In the genomic region with DNA sequence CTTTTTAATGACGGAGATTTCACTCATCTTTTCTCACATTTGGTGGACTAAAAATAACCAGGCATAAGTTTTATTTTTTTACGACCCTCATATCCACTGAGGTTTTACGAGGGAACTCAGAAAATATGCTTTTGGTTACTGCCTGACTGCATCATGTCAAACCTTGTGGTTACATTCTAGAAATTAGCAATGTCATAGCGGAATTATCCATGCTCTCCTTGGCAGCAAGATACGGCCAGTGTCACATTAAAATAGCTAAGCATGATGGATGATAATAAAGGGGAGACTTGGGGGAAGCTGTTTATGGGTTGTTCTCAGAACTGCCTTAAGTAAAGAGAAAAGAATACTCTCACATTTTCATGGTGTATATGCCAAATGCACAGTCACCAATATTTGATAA, we compare ENCODE assay signal across 22 cellular contexts.
"Had no signal": no experiment of that assay in that cellular context is flagged by ENCODE, and none has a peak within 500 bp of the region (broad histone marks: within the 10 kb centered on the region; RNA-seq: fewer than 3 reads in every experiment).

No MANE protein-coding gene starts in this region.

- H3K36me3 ChIP-seq: adrenal gland, WERI-Rb-1 had no signal

- H3K9me3 Mint-ChIP-seq: activated T-cell treated with anti-CD3 and anti-CD28 coated beads, Interleukin-2, amount 50 U/mL, for 72 hours; activated T-helper 2 cell treated with anti-CD3 and anti-CD28 coated beads, Interferon-gamma antibody, Interleukin-2, Interleukin-4, amounts not matched to agents 10 μg/mL and 5 μg/mL and 100 μg/mL, durations not matched to agents 14 hours and 24 hours and 36 hours; T-helper 1 cell treated with Interleukin-12 subunit alpha and Interleukin-12 subunit beta and Interleukin-4 antibody, amounts not matched to agents 30 μg/mL and 1 μg/mL, for 36 hours had no signal

- DNase-seq: activated CD4-positive, alpha-beta T cell treated with anti-CD3 and anti-CD28 coated beads for 36 hours; activated CD8-positive, alpha-beta memory T cell treated with anti-CD3 and anti-CD28 coated beads, Interleukin-2, amount 50 U/mL, for 4 hours; activated CD8-positive, alpha-beta T cell treated with anti-CD3 and anti-CD28 coated beads for 36 hours; activated naive CD4-positive, alpha-beta T cell treated with anti-CD3 and anti-CD28 coated beads, Interleukin-2, amount 50 U/mL, for 16 hours; activated naive CD8-positive, alpha-beta T cell treated with anti-CD3 and anti-CD28 coated beads, Interleukin-2, amount 10 ng/mL, durations not matched to agents 7 days and 5 days; activated T-cell treated with anti-CD3 and anti-CD28 coated beads, Interleukin-2, amount 50 U/mL, for 72 hours; adrenal gland; anterior cingulate cortex; cerebellar nuclear complex; KG1; NCI-H1048; NCI-H146; NCI-H2029; NCI-H345; NCI-H510A; NCI-H526 treated with DMSO at 0.1 percent for 48 hours; PC-3; SIG-M5; WERI-Rb-1 had no signal

- H3K36me3 Mint-ChIP-seq: activated naive CD8-positive, alpha-beta T cell treated with anti-CD3 and anti-CD28 coated beads, Interleukin-2, amount 10 ng/mL, durations not matched to agents 7 days and 5 days; IgD-negative memory B cell had no signal

- H3K4me3 ChIP-seq: adrenal gland had no signal

- H3K4me1 ChIP-seq: adrenal gland had no signal

- ATAC-seq: activated CD4-positive, alpha-beta T cell treated with anti-CD3 and anti-CD28 coated beads for 36 hours; activated CD8-positive, alpha-beta T cell treated with anti-CD3 and anti-CD28 coated beads for 36 hours; activated T-cell treated with anti-CD3 and anti-CD28 coated beads, Interleukin-2, amount 50 U/mL, for 72 hours; PC-3 had no signal

- H3K27ac Mint-ChIP-seq: activated CD4-positive, alpha-beta T cell treated with anti-CD3 and anti-CD28 coated beads for 36 hours; activated CD8-positive, alpha-beta T cell treated with anti-CD3 and anti-CD28 coated beads for 36 hours; activated naive CD8-positive, alpha-beta T cell treated with anti-CD3 and anti-CD28 coated beads, Interleukin-2, amount 10 ng/mL, durations not matched to agents 7 days and 5 days; activated T-cell treated with anti-CD3 and anti-CD28 coated beads, Interleukin-2, amount 50 U/mL, for 72 hours; activated T-helper 2 cell treated with anti-CD3 and anti-CD28 coated beads, Interferon-gamma antibody, Interleukin-2, Interleukin-4, amounts not matched to agents 10 μg/mL and 5 μg/mL and 100 μg/mL, durations not matched to agents 14 hours and 24 hours and 36 hours; IgD-negative memory B cell; T-helper 1 cell treated with Interleukin-12 subunit alpha and Interleukin-12 subunit beta and Interleukin-4 antibody, amounts not matched to agents 30 μg/mL and 1 μg/mL, for 36 hours had no signal

- H3K9me3 ChIP-seq: adrenal gland had no signal

- H3K27ac ChIP-seq: adrenal gland, WERI-Rb-1 had no signal

- H3K27me3 ChIP-seq: adrenal gland had no signal

- H3K27me3 Mint-ChIP-seq: activated CD4-positive, alpha-beta T cell treated with anti-CD3 and anti-CD28 coated beads for 36 hours; activated CD8-positive, alpha-beta T cell treated with anti-CD3 and anti-CD28 coated beads for 36 hours; activated naive CD8-positive, alpha-beta T cell treated with anti-CD3 and anti-CD28 coated beads, Interleukin-2, amount 10 ng/mL, durations not matched to agents 7 days and 5 days; IgD-negative memory B cell had no signal

- H3K4me1 Mint-ChIP-seq: activated CD4-positive, alpha-beta T cell treated with anti-CD3 and anti-CD28 coated beads for 36 hours; activated naive CD8-positive, alpha-beta T cell treated with anti-CD3 and anti-CD28 coated beads, Interleukin-2, amount 10 ng/mL, durations not matched to agents 7 days and 5 days; IgD-negative memory B cell had no signal

- H3K4me3 Mint-ChIP-seq: activated CD4-positive, alpha-beta T cell treated with anti-CD3 and anti-CD28 coated beads for 36 hours; activated CD8-positive, alpha-beta T cell treated with anti-CD3 and anti-CD28 coated beads for 36 hours; activated naive CD8-positive, alpha-beta T cell treated with anti-CD3 and anti-CD28 coated beads, Interleukin-2, amount 10 ng/mL, durations not matched to agents 7 days and 5 days; activated T-cell treated with anti-CD3 and anti-CD28 coated beads, Interleukin-2, amount 50 U/mL, for 72 hours; IgD-negative memory B cell; T-helper 1 cell treated with Interleukin-12 subunit alpha and Interleukin-12 subunit beta and Interleukin-4 antibody, amounts not matched to agents 30 μg/mL and 1 μg/mL, for 36 hours had no signal
